ENCODE assay signal across 17 cellular contexts in genomic region chr11:2474059-2474901, GRCh38. TPM values are rescaled to one million over a fixed set of nuclear protein-coding genes. Genes with fewer than 3 reads are reported as not detected.
DNase-seq lines count a peak whose midpoint lies in the region; ATAC-seq, FAIRE-seq and TF ChIP-seq lines count a peak whose summit lies in the region.
"Had no signal": no experiment of that assay in that cellular context is flagged by ENCODE, and none has a peak within 500 bp of the region (broad histone marks: within the 10 kb centered on the region; RNA-seq: fewer than 3 reads in every experiment).

No MANE protein-coding gene starts in this region.

- no peak for TF ChIP-seq POLR2A in Peyer's patch (IDR thresholded peaks at IDR 0.05)
- no peak for TF ChIP-seq POLR2A in GM12892 (IDR thresholded peaks at IDR 0.05; ENCODE audit: low read depth, low read length)

- no peaks in the 10 kb centered on the region for H3K36me3 Mint-ChIP-seq in type B pancreatic cell

- H3K36me3 ChIP-seq in Peyer's patch: no peaks in the 10 kb centered on the region

- H3K9me3 ChIP-seq in Peyer's patch: peaks cover 0 to 11% (median 0%) of the 10 kb centered on the region in 4 donors

- FAIRE-seq in GM12892 (lab: Jason Lieb, UNC): no peak
- FAIRE-seq: RCC 7860 had no signal

- TF ChIP-seq CTCF in Peyer's patch (IDR thresholded peaks at IDR 0.05) (no peak), type B pancreatic cell (conservative IDR thresholded peaks at IDR 0.05) (no peak)

- no peaks in the 10 kb centered on the region for H3K27me3 ChIP-seq in Peyer's patch

- peaks cover 50% of the 10 kb centered on the region for H3K27me3 Mint-ChIP-seq in type B pancreatic cell
- H3K27me3 Mint-ChIP-seq: activated naive CD8-positive, alpha-beta T cell treated with anti-CD3 and anti-CD28 coated beads for 36 hours had no signal

- H3K4me3 ChIP-seq in Peyer's patch: no peak overlapping the region

- no peak overlapping the region for H3K27ac Mint-ChIP-seq in type B pancreatic cell
- H3K27ac Mint-ChIP-seq: activated naive CD8-positive, alpha-beta T cell treated with anti-CD3 and anti-CD28 coated beads for 36 hours; T-helper 2 cell treated with Interferon-gamma antibody and Interleukin-4, amounts not matched to agents 5 μg/mL and 100 μg/mL, for 36 hours had no signal

- H3K27ac ChIP-seq in Peyer's patch: peak overlapping the region in 1 of 4 donors; percentile 48

- DNase-seq in NCI-H345 (lab: John Stamatoyannopoulos, UW) (peak; percentile 68), NCI-H345 treated with DMSO at 0.1 percent for 48 hours (lab: John Stamatoyannopoulos, UW; ENCODE audit: unreplicated experiment) (no peak), Peyer's patch (peak in 2 of 3 donors; percentile 73 to 84), iPS-NIHi7 (ENCODE audit: extremely low spot score) (peak; percentile 6), type B pancreatic cell (ENCODE audit: extremely low spot score, unreplicated experiment) (peak; percentile 58), GM12892 (ENCODE audit: insufficient read length) (no peak), NAMALWA (ENCODE audit: low spot score) (no peak)
- DNase-seq: activated naive CD8-positive, alpha-beta T cell treated with anti-CD3 and anti-CD28 coated beads for 36 hours; Calu3; hypothalamus; mammary epithelial cell; NCI-H187 treated with DMSO at 0.1 percent for 48 hours; nucleus accumbens had no signal

- no peak for ATAC-seq in HG02973 (IDR thresholded peaks at IDR 0.05; ENCODE audit: unreplicated experiment)
- ATAC-seq: esophagus mucosa had no signal

- no peak overlapping the region for H3K4me3 Mint-ChIP-seq in type B pancreatic cell
- H3K4me3 Mint-ChIP-seq: activated naive CD8-positive, alpha-beta T cell treated with anti-CD3 and anti-CD28 coated beads for 36 hours; T-helper 2 cell treated with Interferon-gamma antibody and Interleukin-4, amounts not matched to agents 5 μg/mL and 100 μg/mL, for 36 hours had no signal

- H3K4me1 Mint-ChIP-seq in type B pancreatic cell (ENCODE audit: unreplicated experiment): no peaks in the 10 kb centered on the region

- H3K4me1 ChIP-seq in Peyer's patch: no peaks in the 10 kb centered on the region

- H3K9me3 Mint-ChIP-seq in type B pancreatic cell: peaks cover 6% of the 10 kb centered on the region

RNA-seq across cellular contexts. Expression of gene KCNQ1, which starts 29.5 kb away (rescaled TPM):
- total RNA-seq in Peyer's patch (10 to 100 TPM; 50.6 to 66.4 (median 54.2) TPM), type B pancreatic cell (ENCODE audit: low replicate concordance) (3.7 and 4.8 TPM in 2 replicates)
- not detected for polyA plus RNA-seq in GM12892 (2012; ENCODE audit: missing spikeins)
- polyA plus RNA-seq: mammary epithelial cell had no signal

RNA-seq across cellular contexts. Expression of gene TRPM5, which starts 30.0 kb away (rescaled TPM):
- 10 to 100 TPM in 3 of 4 donors, 1 to 10 TPM in 1; 8.1 to 24.2 (median 16.3) TPM for total RNA-seq in Peyer's patch
- total RNA-seq in type B pancreatic cell (ENCODE audit: low replicate concordance): 0.21 and 0.46 TPM in 2 replicates
- not detected for polyA plus RNA-seq in GM12892 (2012; ENCODE audit: missing spikeins)
- total RNA-seq: activated naive CD8-positive, alpha-beta T cell treated with anti-CD3 and anti-CD28 coated beads for 36 hours; Calu3; esophagus mucosa; mammary epithelial cell had no signal
- polyA plus RNA-seq: mammary epithelial cell had no signal

Comparison
In these comparisons a context has a peak if more than half of its experiments do, and no peak if none do; other contexts are left out.
1. DNase-seq: peak in NCI-H345 (single experiment), Peyer's patch (2 of 3), iPS-NIHi7 (single experiment) and type B pancreatic cell (single experiment); none in NCI-H345 treated with DMSO at 0.1 percent for 48 hours (single experiment), GM12892 (single experiment) and NAMALWA (single experiment).